In genomic region chr10:97081621-97082235, GRCh38 we compare ENCODE assay signal across 1 cellular context.
A peak's percentile ranks its signal among the peaks of the same experiment; 100 is the strongest.
TF ChIP-seq lines count a peak whose summit lies in the region.

No MANE protein-coding gene starts in this region.

TF ChIP-seq in HepG2, 621 proteins besides CTCF, POLR2A, EP300 and RAD21 (continued from another document and continues in another):
- TF ChIP-seq PAXIP1 (CRISPR knock-in tag; conservative IDR thresholded peaks at IDR 0.05): no peak
- peak; percentile 93 for TF ChIP-seq ZNF441 (CRISPR knock-in tag; IDR thresholded peaks at IDR 0.05; ENCODE audit: borderline replicate concordance)
- no peak for TF ChIP-seq HDAC6 (IDR thresholded peaks at IDR 0.05; ENCODE audit: low read depth, low read length)
- peak; percentile 79 for TF ChIP-seq ZNF276 (CRISPR knock-in tag; IDR thresholded peaks at IDR 0.05; ENCODE audit: low read depth)
- no peak for TF ChIP-seq HNRNPH1 (optimal IDR thresholded peaks at IDR 0.05; ENCODE audit: low read depth, low read length)
- peak; percentile 83 for TF ChIP-seq ATF7-NPFF (CRISPR knock-in tag; IDR thresholded peaks at IDR 0.05; ENCODE audit: low read depth)
- TF ChIP-seq IRX3 (CRISPR knock-in tag; IDR thresholded peaks at IDR 0.05; ENCODE audit: borderline replicate concordance, low read depth): peak; percentile 94
- peak; percentile 41; the same call in 1 of the 2 replicates for TF ChIP-seq NFYC (CRISPR knock-in tag; IDR thresholded peaks at IDR 0.05)
- TF ChIP-seq KDM4B (CRISPR knock-in tag; IDR thresholded peaks at IDR 0.05): peak; percentile 95
- TF ChIP-seq SP2 (CRISPR knock-in tag; IDR thresholded peaks at IDR 0.05): no peak
- no peak for TF ChIP-seq RFX5 (IDR thresholded peaks at IDR 0.05; ENCODE audit: low read depth, low read length)
- peak; percentile 96 for TF ChIP-seq ZNF446 (CRISPR knock-in tag; IDR thresholded peaks at IDR 0.05)
- peak; percentile 98 for TF ChIP-seq ZSCAN21 (CRISPR knock-in tag; IDR thresholded peaks at IDR 0.05; ENCODE audit: borderline replicate concordance)
- TF ChIP-seq TFE3 (CRISPR knock-in tag; IDR thresholded peaks at IDR 0.05): peak; percentile 91
- TF ChIP-seq MED1 (CRISPR knock-in tag; IDR thresholded peaks at IDR 0.05): peak; percentile 83
- peak; percentile 93 for TF ChIP-seq ZNF563 (CRISPR knock-in tag; IDR thresholded peaks at IDR 0.05)
- peak; percentile 96; the same call in 1 of the 2 replicates for TF ChIP-seq PRDM4 (CRISPR knock-in tag; IDR thresholded peaks at IDR 0.05; ENCODE audit: borderline replicate concordance)
- TF ChIP-seq ZNF746 (CRISPR knock-in tag; IDR thresholded peaks at IDR 0.05): peak; percentile 77
- no peak for TF ChIP-seq ZNF34 (CRISPR knock-in tag; IDR thresholded peaks at IDR 0.05; ENCODE audit: borderline replicate concordance)
- TF ChIP-seq ZNF512 (CRISPR knock-in tag; IDR thresholded peaks at IDR 0.05): no peak
- peak; percentile 78 for TF ChIP-seq HOXA3 (CRISPR knock-in tag; IDR thresholded peaks at IDR 0.05)
- no peak for TF ChIP-seq ZNF24 (IDR thresholded peaks at IDR 0.05)
- no peak for TF ChIP-seq KIAA2018 (CRISPR knock-in tag; IDR thresholded peaks at IDR 0.05; ENCODE audit: borderline replicate concordance)
- TF ChIP-seq ZKSCAN5 (CRISPR knock-in tag; IDR thresholded peaks at IDR 0.05): 0 out of 2 replicates have a peak, but pooled peaks have one; percentile 41
- no peak for TF ChIP-seq TCF7L2 (IDR thresholded peaks at IDR 0.05; ENCODE audit: low read depth, low read length)
- TF ChIP-seq ZNF292 (CRISPR knock-in tag; IDR thresholded peaks at IDR 0.05; ENCODE audit: borderline replicate concordance, low read depth): no peak
- TF ChIP-seq HMGXB3 (CRISPR knock-in tag; IDR thresholded peaks at IDR 0.05; ENCODE audit: borderline replicate concordance): peak; percentile 95
- TF ChIP-seq FOXM1 (CRISPR knock-in tag; IDR thresholded peaks at IDR 0.05): peak; percentile 86; the same call in 1 of the 2 replicates
- TF ChIP-seq CENPX (CRISPR knock-in tag; IDR thresholded peaks at IDR 0.05): no peak
- TF ChIP-seq THAP11 (CRISPR knock-in tag; IDR thresholded peaks at IDR 0.05): peak; percentile 80
- TF ChIP-seq TFAP4 (IDR thresholded peaks at IDR 0.05; ENCODE audit: borderline replicate concordance, low read depth): no peak
